In the genomic region with DNA sequence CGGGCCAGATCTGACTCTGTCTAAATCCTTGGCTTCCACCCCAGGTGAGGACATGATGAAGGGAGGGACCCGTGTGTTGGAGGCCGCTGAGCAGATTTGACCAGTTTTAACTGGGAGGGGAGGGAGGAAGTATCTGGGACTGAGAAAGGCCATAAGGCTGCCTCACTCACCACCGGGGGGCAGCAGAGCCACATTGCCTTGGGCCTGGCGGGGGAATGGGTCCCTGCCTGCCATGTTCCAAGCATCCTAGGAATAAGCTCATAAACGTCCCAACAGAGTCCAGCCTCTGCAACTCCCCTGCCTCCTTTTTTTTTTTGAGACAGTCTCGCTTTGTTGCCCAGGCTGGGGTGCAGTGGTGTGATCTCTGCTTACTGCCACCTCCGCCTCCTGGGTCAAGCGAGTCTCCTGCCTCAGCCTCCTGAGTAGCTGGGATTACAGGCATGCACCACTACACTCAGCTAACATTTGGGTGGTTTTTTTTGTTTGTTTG, we compare ENCODE assay signal across 8 cellular contexts. TPM values are rescaled to one million over a fixed set of nuclear protein-coding genes. Genes with fewer than 3 reads are reported as not detected.
DNase-seq lines count a peak whose midpoint lies in the region; ATAC-seq and TF ChIP-seq lines count a peak whose summit lies in the region.

No MANE protein-coding gene starts in this region.

- DNase-seq in CD14-positive monocyte (ENCODE audit: low spot score) (peak; percentile 84), HK-2 (ENCODE audit: unreplicated experiment) (peak; percentile 85), NOMO-1 (lab: John Stamatoyannopoulos, UW; ENCODE audit: unreplicated experiment in 2 of 2) (peak; percentile 61 to 66), memory B cell (ENCODE audit: low spot score in 2 of 2) (peak; percentile 67 to 74)
- peak; percentile 82 for DNase-seq in activated CD8-positive, alpha-beta T cell treated with anti-CD3 and anti-CD28 coated beads, Interleukin-2, amount 10 ng/mL, durations not matched to agents 7 days and 5 days
- peak; percentile 67 for DNase-seq in effector CD4-positive, alpha-beta T cell
- DNase-seq in stimulated activated CD8-positive, alpha-beta memory T cell treated with anti-CD3 and anti-CD28 coated beads, Interleukin-2, amount 100 ng/mL, for 48 hours (ENCODE audit: low read depth in 2 of 2), result peak; percentile 68 to 72

- peaks cover 64% of the 10 kb centered on the region for H3K4me1 Mint-ChIP-seq in CD14-positive monocyte
- H3K4me1 Mint-ChIP-seq in activated CD8-positive, alpha-beta T cell treated with anti-CD3 and anti-CD28 coated beads, Interleukin-2, amount 10 ng/mL, durations not matched to agents 7 days and 5 days (ENCODE audit: low read depth), result peaks cover 43% of the 10 kb centered on the region
- peaks cover 38% of the 10 kb centered on the region for H3K4me1 Mint-ChIP-seq in memory B cell

- H3K27ac Mint-ChIP-seq in CD14-positive monocyte (peak overlapping the region in 5 of 7 donors; percentile 8 to 65 (median 55)), memory B cell (no peak overlapping the region)
- no peak overlapping the region for H3K27ac Mint-ChIP-seq in activated CD8-positive, alpha-beta T cell treated with anti-CD3 and anti-CD28 coated beads, Interleukin-2, amount 10 ng/mL, durations not matched to agents 7 days and 5 days

- intact Hi-C loops in CD14-positive monocyte (cut with micrococcal nuclease), result loop anchor here (2.0 to 5.0 kb wide), 4 partner anchors 54 to 140 kb away; no protein-coding TSS in a partner anchor

- H3K36me3 Mint-ChIP-seq in CD14-positive monocyte (peaks cover 43 to 50% of the 10 kb centered on the region in 2 donors), memory B cell (peaks cover 18% of the 10 kb centered on the region)
- H3K36me3 Mint-ChIP-seq in activated CD8-positive, alpha-beta T cell treated with anti-CD3 and anti-CD28 coated beads, Interleukin-2, amount 10 ng/mL, durations not matched to agents 7 days and 5 days (ENCODE audit: low read depth), result peaks cover 6% of the 10 kb centered on the region

- peak; percentile 91 for TF ChIP-seq CTCF in CD14-positive monocyte (IDR thresholded peaks at IDR 0.05)

- peak; percentile 47 for ATAC-seq in activated CD8-positive, alpha-beta T cell treated with anti-CD3 and anti-CD28 coated beads, Interleukin-2, amount 10 ng/mL, durations not matched to agents 7 days and 5 days
- ATAC-seq in memory B cell (ENCODE audit: low read depth) (peak; percentile 31), GM21717 (IDR thresholded peaks at IDR 0.05; ENCODE audit: unreplicated experiment) (no peak)

- H3K4me3 Mint-ChIP-seq in CD14-positive monocyte (peak overlapping the region in 1 of 2 donors; percentile 69), memory B cell (no peak overlapping the region)
- no peak overlapping the region for H3K4me3 Mint-ChIP-seq in activated CD8-positive, alpha-beta T cell treated with anti-CD3 and anti-CD28 coated beads, Interleukin-2, amount 10 ng/mL, durations not matched to agents 7 days and 5 days

- CTCF ChIA-PET in activated CD8-positive, alpha-beta T cell treated with anti-CD3 and anti-CD28 coated beads, Interleukin-2, amount 10 ng/mL, durations not matched to agents 7 days and 5 days (lab: Charles Lee), result interaction anchor here (0.6 to 4.8 kb wide), 28 partner anchors 10 to 216 kb away, joined by 3 to 35 read pairs (median 3); a partner anchor contains a TSS

- POLR2A ChIA-PET in activated CD8-positive, alpha-beta T cell treated with anti-CD3 and anti-CD28 coated beads, Interleukin-2, amount 10 ng/mL, durations not matched to agents 7 days and 5 days (lab: Charles Lee), result interaction anchor here (6.6 kb wide), 1 partner anchor 24 kb away, joined by 38 read pairs; a partner anchor contains a TSS

- H3K27me3 Mint-ChIP-seq in CD14-positive monocyte (ENCODE audit: low read depth in 3 of 3) (peaks cover 0 to 3% (median 0%) of the 10 kb centered on the region in 3 donors), memory B cell (no peaks in the 10 kb centered on the region)
- H3K27me3 Mint-ChIP-seq in activated CD8-positive, alpha-beta T cell treated with anti-CD3 and anti-CD28 coated beads, Interleukin-2, amount 10 ng/mL, durations not matched to agents 7 days and 5 days (ENCODE audit: low read depth), result no peaks in the 10 kb centered on the region

- H3K9me3 Mint-ChIP-seq in CD14-positive monocyte (no peaks in the 10 kb centered on the region), memory B cell (no peaks in the 10 kb centered on the region)
- no peaks in the 10 kb centered on the region for H3K9me3 Mint-ChIP-seq in activated CD8-positive, alpha-beta T cell treated with anti-CD3 and anti-CD28 coated beads, Interleukin-2, amount 10 ng/mL, durations not matched to agents 7 days and 5 days (ENCODE audit: insufficient read depth)

RNA-seq across cellular contexts. Expression of a gene that starts 15.5 kb away (rescaled TPM):
- polyA plus RNA-seq in CD14-positive monocyte, result 10 to 100 TPM in 1 of 2 donors, 1 to 10 TPM in 1; 6.8 to 12.4 TPM
- total RNA-seq in activated CD8-positive, alpha-beta T cell treated with anti-CD3 and anti-CD28 coated beads, Interleukin-2, amount 10 ng/mL, durations not matched to agents 7 days and 5 days, result 10 to 100 TPM; 22.9 to 25.1 TPM

RNA-seq across cellular contexts. Expression of a gene that starts 26.3 kb away (rescaled TPM):
- polyA plus RNA-seq in CD14-positive monocyte, result 1 to 10 TPM; 7.8 to 7.9 TPM
- 10 to 100 TPM; 75.2 to 78.6 TPM for total RNA-seq in activated CD8-positive, alpha-beta T cell treated with anti-CD3 and anti-CD28 coated beads, Interleukin-2, amount 10 ng/mL, durations not matched to agents 7 days and 5 days

RNA-seq across cellular contexts. Expression of a gene that starts 39.9 kb away (rescaled TPM):
- polyA plus RNA-seq in CD14-positive monocyte, result 1 to 10 TPM in 1 of 2 donors, under 1 TPM in 1; 0.99 to 2.0 TPM
- total RNA-seq in activated CD8-positive, alpha-beta T cell treated with anti-CD3 and anti-CD28 coated beads, Interleukin-2, amount 10 ng/mL, durations not matched to agents 7 days and 5 days, result 1 to 10 TPM; 7.8 to 9.2 TPM

Comparison
In these comparisons a context has a peak if more than half of its experiments do, and no peak if none do; other contexts are left out.
1. H3K27ac Mint-ChIP-seq: peak in CD14-positive monocyte (5 of 7); none in activated CD8-positive, alpha-beta T cell treated with anti-CD3 and anti-CD28 coated beads, Interleukin-2, amount 10 ng/mL, durations not matched to agents 7 days and 5 days (single experiment) and memory B cell (single experiment).
2. Peak in every context shown above with its lines, with median percentiles within 50 percentile points of each other: DNase-seq.